In genomic region chr2:146147448-146148012, GRCh38 we compare ENCODE assay signal across 18 cellular contexts.
DNase-seq lines count a peak whose midpoint lies in the region; ATAC-seq and TF ChIP-seq lines count a peak whose summit lies in the region.
"Had no signal": no experiment of that assay in that cellular context is flagged by ENCODE, and none has a peak within 500 bp of the region (broad histone marks: within the 10 kb centered on the region; RNA-seq: fewer than 3 reads in every experiment).

No MANE protein-coding gene starts in this region.

- H3K79me2 ChIP-seq in SK-N-SH (ENCODE audit: insufficient read depth) (no peaks in the 10 kb centered on the region), parathyroid adenoma (no peaks in the 10 kb centered on the region)

- H3K4me2 ChIP-seq in SK-N-SH = no peak overlapping the region
- no peak overlapping the region for H3K4me2 ChIP-seq in parathyroid adenoma (ENCODE audit: low read length)

- no peak for ATAC-seq in SK-N-SH treated with all-trans-retinoic acid at 6 μM for 48 hours
- ATAC-seq in RWPE2 (ENCODE audit: low read depth) = no peak
- no peak for ATAC-seq in GM21576 (IDR thresholded peaks at IDR 0.05; ENCODE audit: unreplicated experiment)
- ATAC-seq: naive thymus-derived CD8-positive, alpha-beta T cell had no signal

- H3K4me3 ChIP-seq in SK-N-SH (ENCODE audit: low read depth in 2 of 2, low read length in 1 of 2) (no peak overlapping the region), RWPE2 (ENCODE audit: severe bottlenecking) (no peak overlapping the region), epithelial cell of proximal tubule (ENCODE audit: low read depth, low read length) (no peak overlapping the region), parathyroid adenoma (ENCODE audit: low read depth, low read length) (no peak overlapping the region), testis (no peak overlapping the region)

- 34% methylated on average over 2 of the region's 2 CpGs for WGBS in SK-N-SH (ENCODE audit: low lambda C conversion rate)
- WGBS in testis, 2 donors = 88 to 90% methylated on average over 2 of the region's 2 CpGs

- DNase-seq in SK-N-SH (no peak), RWPE2 (ENCODE audit: low spot score) (no peak), epithelial cell of proximal tubule (ENCODE audit: low read depth) (no peak), testis (no peak)
- no peak for DNase-seq in activated effector memory CD4-positive, alpha-beta T cell treated with anti-CD3 and anti-CD28 coated beads, Interleukin-2, amount 50 U/mL, for 16 hours
- DNase-seq: activated CD4-positive, alpha-beta T cell treated with anti-CD3 and anti-CD28 coated beads for 48 hours; activated gamma-delta T cell; dermis blood vessel endothelial cell; GF-D8; KBM-7; naive thymus-derived CD8-positive, alpha-beta T cell; NCI-H187; stimulated activated naive CD4-positive, alpha-beta T cell had no signal

- H4K20me1 ChIP-seq in SK-N-SH (ENCODE audit: insufficient read depth) = no peaks in the 10 kb centered on the region

- H3K27me3 ChIP-seq in SK-N-SH (ENCODE audit: insufficient read depth) (no peaks in the 10 kb centered on the region), RWPE2 (ENCODE audit: insufficient read depth, poor library complexity, severe bottlenecking) (no peaks in the 10 kb centered on the region), parathyroid adenoma (ENCODE audit: control insufficient read depth, insufficient read depth, low read length) (no peaks in the 10 kb centered on the region), testis (no peaks in the 10 kb centered on the region)

- H2AFZ ChIP-seq in SK-N-SH (ENCODE audit: low read depth) (no peak overlapping the region; the same call in 1 of the 2 replicates), parathyroid adenoma (no peak overlapping the region)

- no peak overlapping the region for H3K27ac ChIP-seq in SK-N-SH (ENCODE audit: low read depth in 2 of 2, low read length in 1 of 2)
- H3K27ac ChIP-seq in RWPE2 (ENCODE audit: poor library complexity, severe bottlenecking) = no peak overlapping the region
- no peak overlapping the region for H3K27ac ChIP-seq in parathyroid adenoma
- H3K27ac ChIP-seq in testis = no peak overlapping the region
- H3K27ac ChIP-seq: C4-2B, epithelial cell of prostate had no signal

- intact Hi-C loops in testis (cut with DNase I; ENCODE audit: low total_unique reads) = no loop called here

- TF ChIP-seq POLR2A in testis (IDR thresholded peaks at IDR 0.05) = no peak

- peak; percentile 30; the same call in 1 of the 2 replicates for TF ChIP-seq RAD21 in SK-N-SH (IDR thresholded peaks at IDR 0.05; ENCODE audit: low read length)

- H3K9me3 ChIP-seq in SK-N-SH = no peaks in the 10 kb centered on the region
- no peaks in the 10 kb centered on the region for H3K9me3 ChIP-seq in RWPE2 (ENCODE audit: severe bottlenecking)
- H3K9me3 ChIP-seq in parathyroid adenoma (ENCODE audit: control insufficient read depth, low read length) = no peaks in the 10 kb centered on the region
- H3K9me3 ChIP-seq in testis = no peaks in the 10 kb centered on the region

- peak; percentile 13; the same call in 1 of the 2 replicates for TF ChIP-seq CTCF in SK-N-SH (IDR thresholded peaks at IDR 0.05)
- TF ChIP-seq CTCF in RWPE2 (IDR thresholded peaks at IDR 0.05; ENCODE audit: poor library complexity, severe bottlenecking) = peak; percentile 33
- peak; percentile 29 for TF ChIP-seq CTCF in epithelial cell of proximal tubule (conservative IDR thresholded peaks at IDR 0.05; ENCODE audit: low read depth, low read length)
- peak; percentile 17 for TF ChIP-seq CTCF in parathyroid adenoma (IDR thresholded peaks at IDR 0.05)
- TF ChIP-seq CTCF in testis (IDR thresholded peaks at IDR 0.05) = no peak

- H3K9ac ChIP-seq in SK-N-SH (no peak overlapping the region), parathyroid adenoma (no peak overlapping the region)

- CTCF ChIA-PET in SK-N-SH (lab: Yijun Ruan, JAX) = interaction anchor here (0.8 kb wide), 1 partner anchor 719 kb away, joined by 3 read pairs; no protein-coding TSS in a partner anchor

- no peaks in the 10 kb centered on the region for H3F3A ChIP-seq in SK-N-SH (replicated peaks; ENCODE audit: insufficient read depth)

- TF ChIP-seq EP300 in SK-N-SH (IDR thresholded peaks at IDR 0.05; ENCODE audit: borderline replicate concordance in 1 of 2, low read depth in 1 of 2, low read length in 1 of 2) = no peak

- no peaks in the 10 kb centered on the region for H3K9me2 ChIP-seq in SK-N-SH

- H3K36me3 ChIP-seq in SK-N-SH (replicated peaks in 1 of 2; ENCODE audit: control insufficient read depth in 1 of 2, insufficient read depth in 2 of 2, low read length in 1 of 2) = no peaks in the 10 kb centered on the region
- no peaks in the 10 kb centered on the region for H3K36me3 ChIP-seq in RWPE2 (ENCODE audit: low read depth)
- H3K36me3 ChIP-seq in parathyroid adenoma (ENCODE audit: control insufficient read depth, insufficient read depth, low read length) = no peaks in the 10 kb centered on the region
- no peaks in the 10 kb centered on the region for H3K36me3 ChIP-seq in testis (ENCODE audit: low read depth, missing control alignments)

- H3K4me1 ChIP-seq in SK-N-SH (ENCODE audit: control insufficient read depth in 1 of 2, insufficient read depth in 2 of 2, low read depth in 1 of 2, low read length in 1 of 2) (no peaks in the 10 kb centered on the region), RWPE2 (ENCODE audit: insufficient read depth, poor library complexity, severe bottlenecking) (no peaks in the 10 kb centered on the region), parathyroid adenoma (no peaks in the 10 kb centered on the region), testis (no peaks in the 10 kb centered on the region)

- POLR2A ChIA-PET in SK-N-SH (lab: Yijun Ruan, JAX) = no interaction called here

TF ChIP-seq in SK-N-SH, 30 proteins besides CTCF, POLR2A, EP300 and RAD21 (continues in another document):
- no peak for TF ChIP-seq JUND (IDR thresholded peaks at IDR 0.05)
- no peak for TF ChIP-seq NFIC (IDR thresholded peaks at IDR 0.05; ENCODE audit: borderline replicate concordance)
- TF ChIP-seq USF1 (IDR thresholded peaks at IDR 0.05; ENCODE audit: borderline replicate concordance, low read depth) = no peak
- TF ChIP-seq SMC3 (IDR thresholded peaks at IDR 0.05; ENCODE audit: low read depth, low read length) = no peak
- no peak for TF ChIP-seq GABPA (IDR thresholded peaks at IDR 0.05; ENCODE audit: low read depth)
- TF ChIP-seq RFX5 (IDR thresholded peaks at IDR 0.05; ENCODE audit: low read length) = no peak
- TF ChIP-seq MAX (IDR thresholded peaks at IDR 0.05; ENCODE audit: low read depth) = no peak
- TF ChIP-seq USF2 (IDR thresholded peaks at IDR 0.05; ENCODE audit: borderline replicate concordance, low read depth, low read length) = no peak

TF ChIP-seq in SK-N-SH treated with all-trans-retinoic acid at 6 μM for 48 hours, 23 proteins besides CTCF, POLR2A, EP300 and RAD21:
- TF ChIP-seq TOX (CRISPR knock-in tag; IDR thresholded peaks at IDR 0.05; ENCODE audit: borderline replicate concordance) = no peak
TF ChIP-seq in SK-N-SH treated with all-trans-retinoic acid at 6 μM for 48 hours: peak in this region for 0.

Comparison
In these comparisons a context has a peak if more than half of its experiments do, and no peak if none do; other contexts are left out.
1. CTCF ChIP-seq: peak in SK-N-SH (single experiment), RWPE2 (single experiment), epithelial cell of proximal tubule (single experiment) and parathyroid adenoma (single experiment); none in testis (0 of 3).